1 cellular context compared by ENCODE assay signal in genomic region chr16:28085376-28086171, GRCh38.
TF ChIP-seq lines count a peak whose summit lies in the region.

No MANE protein-coding gene starts in this region.

TF ChIP-seq in HEK293, 187 proteins besides CTCF, POLR2A, EP300 and RAD21 (continued from another document):
- TF ChIP-seq PRDM4 (tag by site-specific recombination; IDR thresholded peaks at IDR 0.05) (no peak), ZNF211 (tag by site-specific recombination; IDR thresholded peaks at IDR 0.05; ENCODE audit: low read depth) (no peak), ZNF175 (tag by site-specific recombination; IDR thresholded peaks at IDR 0.05) (no peak), ZNF623 (tag by site-specific recombination; IDR thresholded peaks at IDR 0.05) (no peak), PRDM10 (tag by site-specific recombination; IDR thresholded peaks at IDR 0.05) (no peak), ZNF560 (tag by site-specific recombination; IDR thresholded peaks at IDR 0.05; ENCODE audit: borderline replicate concordance) (no peak), ZNF114 (tag by site-specific recombination; IDR thresholded peaks at IDR 0.05) (no peak), ZNF488 (tag by site-specific recombination; IDR thresholded peaks at IDR 0.05) (no peak), ZBTB44 (tag by site-specific recombination; IDR thresholded peaks at IDR 0.05) (no peak), ZNF140 (tag by site-specific recombination; IDR thresholded peaks at IDR 0.05) (no peak), ZNF10 (tag by site-specific recombination; IDR thresholded peaks at IDR 0.05) (no peak), ZSCAN30 (tag by site-specific recombination; IDR thresholded peaks at IDR 0.05) (no peak)
